17 cellular contexts compared by ENCODE assay signal in genomic region chr14:104134061-104134965, GRCh38. TPM values are rescaled to one million over a fixed set of nuclear protein-coding genes. Genes with fewer than 3 reads are reported as not detected.
DNase-seq lines count a peak whose midpoint lies in the region; ATAC-seq and TF ChIP-seq lines count a peak whose summit lies in the region.
"Had no signal": no experiment of that assay in that cellular context is flagged by ENCODE, and none has a peak within 500 bp of the region (broad histone marks: within the 10 kb centered on the region; RNA-seq: fewer than 3 reads in every experiment).

No MANE protein-coding gene starts in this region.

- peak overlapping the region; percentile 56; the same call in 1 of the 2 replicates for H3K4me3 ChIP-seq in HUES64 (ENCODE audit: low read length)
- H3K4me3 ChIP-seq in ovary, result no peak overlapping the region
- H3K4me3 ChIP-seq: coronary artery, PC-9, skin epidermis had no signal

- H3K27ac ChIP-seq in HUES64 (ENCODE audit: low read depth, low read length) (no peak overlapping the region), ovary (no peak overlapping the region)
- H3K27ac ChIP-seq: coronary artery, PC-9, skin epidermis had no signal

- 84% methylated on average over 28 of the region's 31 CpGs for WGBS in HUES64
- WGBS in ovary, 3 donors, result 48 to 52% (median 48%) methylated on average over 31 of the region's 31 CpGs

- peaks cover 4% of the 10 kb centered on the region for H3K9me3 Mint-ChIP-seq in endothelial cell (ENCODE audit: unreplicated experiment)

- H3K4me1 ChIP-seq in ES-I3 (ENCODE audit: insufficient read depth, low read length) (no peaks in the 10 kb centered on the region), HUES64 (ENCODE audit: insufficient read depth, low read length) (no peaks in the 10 kb centered on the region; the same call in 1 of the 2 replicates), ovary (ENCODE audit: insufficient read depth) (peaks cover 14% of the 10 kb centered on the region)

- no peak for TF ChIP-seq EP300 in ovary (IDR thresholded peaks at IDR 0.05)

- peak; percentile 27 for DNase-seq in left cardiac atrium
- DNase-seq in ovary, result peak in 3 of 5 donors; percentile 7 to 17 (median 14)
- DNase-seq in endothelial cell (ENCODE audit: low spot score), result no peak
- no peak for DNase-seq in NOMO-1 (lab: John Stamatoyannopoulos, UW; ENCODE audit: unreplicated experiment in 2 of 2)
- DNase-seq: C1 segment of cervical spinal cord, NCI-H1105 treated with DMSO at 0.1 percent for 48 hours, PC-9 had no signal

- intact Hi-C loops in left cardiac atrium (cut with DNase I) (loop anchor here (5.0 kb wide), 2 partner anchors 57 to 508 kb away; no protein-coding TSS in a partner anchor), ovary (cut with DNase I) (loop anchor here in 3 of 4 donors (5.0 to 10.0 kb wide), 3 partner anchors 52 to 210 kb away; no protein-coding TSS in a partner anchor)

- no peak overlapping the region for H3K27ac Mint-ChIP-seq in endothelial cell (ENCODE audit: unreplicated experiment)
- H3K27ac Mint-ChIP-seq: activated naive CD4-positive, alpha-beta T cell treated with anti-CD3 and anti-CD28 coated beads, Interleukin-2, amount 50 U/mL, for 24 hours had no signal

- ATAC-seq in left cardiac atrium (no peak), HG03097 (IDR thresholded peaks at IDR 0.05; ENCODE audit: low FRiP score, unreplicated experiment) (no peak)

- H3K9ac ChIP-seq in ES-I3 (ENCODE audit: low read depth, low read length) (peak overlapping the region; percentile 70; the same call in 1 of the 2 replicates), HUES64 (ENCODE audit: low read depth, low read length) (no peak overlapping the region)

- peaks cover 12% of the 10 kb centered on the region for H3K27me3 Mint-ChIP-seq in endothelial cell (ENCODE audit: unreplicated experiment)

- peaks cover 6% of the 10 kb centered on the region for H3K4me1 Mint-ChIP-seq in endothelial cell (ENCODE audit: unreplicated experiment)

- peaks cover 3% of the 10 kb centered on the region; the same call in 1 of the 2 replicates for H3K9me3 ChIP-seq in ES-I3 (ENCODE audit: control insufficient read depth, insufficient read depth, low read length)
- H3K9me3 ChIP-seq in HUES64 (ENCODE audit: insufficient read depth, low read depth, low read length), result peaks cover 10% of the 10 kb centered on the region
- H3K9me3 ChIP-seq in ovary, result no peaks in the 10 kb centered on the region

- H3K27me3 ChIP-seq in HUES64 (ENCODE audit: insufficient read depth, low read length), result peaks cover 51% of the 10 kb centered on the region
- no peaks in the 10 kb centered on the region for H3K27me3 ChIP-seq in ovary

- H3K4me3 Mint-ChIP-seq in endothelial cell (ENCODE audit: unreplicated experiment), result no peak overlapping the region

- H3K36me3 ChIP-seq in ES-I3 (ENCODE audit: insufficient read depth, low read length), result no peaks in the 10 kb centered on the region
- H3K36me3 ChIP-seq in HUES64 (ENCODE audit: insufficient read depth, low read length), result no peaks in the 10 kb centered on the region
- H3K36me3 ChIP-seq in ovary, result no peaks in the 10 kb centered on the region

- no peak for TF ChIP-seq CTCF in ovary (IDR thresholded peaks at IDR 0.05)
- no peak for TF ChIP-seq CTCF in endothelial cell (IDR thresholded peaks at IDR 0.05; ENCODE audit: unreplicated experiment)

- no peaks in the 10 kb centered on the region for H3K36me3 Mint-ChIP-seq in endothelial cell (ENCODE audit: low read depth, unreplicated experiment)

- no peak for TF ChIP-seq POLR2A in ovary (IDR thresholded peaks at IDR 0.05)

RNA-seq across cellular contexts. Expression of gene KIF26A, which starts 4.1 kb away (rescaled TPM):
- polyA plus RNA-seq in HUES64 (2013, experiment 1 of 2), result 27.0 TPM
- 21.0 TPM for polyA plus RNA-seq in HUES64 (2013, experiment 2 of 2)
- 1 to 10 TPM; 7.6 to 8.1 TPM for total RNA-seq in left cardiac atrium
- total RNA-seq in ovary, result 10 to 100 TPM in 3 of 7 donors, 1 to 10 TPM in 4; 1.4 to 16.8 (median 6.4) TPM
- 1 to 10 TPM in 1 of 2 donors, under 1 TPM in 1; 0.32 to 5.3 TPM for polyA plus RNA-seq in ovary
- total RNA-seq in endothelial cell (ENCODE audit: unreplicated experiment), result 96.9 TPM
- total RNA-seq: HT-29, LHCN-M2 had no signal

RNA-seq across cellular contexts. Expression of gene ASPG, which starts 48.8 kb away (rescaled TPM):
- polyA plus RNA-seq in HUES64 (2013, experiment 1 of 2), result 0.55 TPM
- polyA plus RNA-seq in HUES64 (2013, experiment 2 of 2), result 0.32 TPM
- 100 to 1,000 TPM in 1 of 2 donors, 10 to 100 TPM in 1; 92.0 to 168 TPM for total RNA-seq in left cardiac atrium
- 10 to 100 TPM; 10.5 to 28.8 (median 19.8) TPM for total RNA-seq in ovary
- 10 to 100 TPM in 1 of 2 donors, under 1 TPM in 1; 0.45 to 11.0 TPM for polyA plus RNA-seq in ovary
- total RNA-seq in endothelial cell (ENCODE audit: unreplicated experiment), result 1.2 TPM
- total RNA-seq: fibroblast of villous mesenchyme, HT-29, osteocyte, PC-9 had no signal

Comparison
In these comparisons a context has a peak if more than half of its experiments do, and no peak if none do; other contexts are left out.
1. DNase-seq: peak in left cardiac atrium (single experiment) and ovary (3 of 5); none in endothelial cell (single experiment) and NOMO-1 (0 of 2).